In the genomic region with DNA sequence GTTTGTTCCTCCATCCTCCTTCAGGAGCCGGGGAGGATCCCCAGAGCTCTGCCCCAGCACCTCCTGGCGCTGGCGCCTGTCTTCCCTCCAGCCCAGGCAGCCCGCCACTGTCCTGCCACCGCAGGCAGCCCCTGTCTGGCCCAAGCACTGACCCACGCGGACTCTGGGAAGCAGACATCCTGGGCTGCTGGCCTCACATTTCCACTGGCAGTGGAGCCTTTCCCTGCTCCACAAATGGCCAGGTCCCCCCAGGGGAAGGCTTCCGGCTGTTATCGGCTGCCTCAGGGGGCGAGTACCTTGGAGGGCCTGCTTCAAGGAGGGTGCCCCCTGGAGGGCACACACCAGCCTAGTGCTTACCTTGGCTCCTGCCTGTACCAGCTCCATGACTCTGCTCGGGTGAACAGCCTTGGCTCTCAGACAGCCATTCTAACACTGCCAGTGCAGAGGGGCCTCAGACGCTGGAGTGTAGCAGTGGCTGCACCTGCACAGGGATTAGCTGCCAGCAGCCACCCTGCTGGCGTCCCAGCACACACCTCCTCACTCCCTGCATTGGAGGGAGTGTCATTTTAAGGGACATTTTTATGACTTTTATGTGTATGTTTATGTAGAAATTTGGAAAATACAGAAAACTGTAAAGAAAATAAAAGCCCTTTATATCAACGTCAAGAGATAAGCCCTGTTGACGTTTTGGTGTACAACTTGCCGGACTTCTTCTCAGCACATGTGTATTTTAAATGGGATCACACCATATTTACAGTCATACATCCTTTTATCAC, we compare ENCODE assay signal across 9 cellular contexts. TPM values are rescaled to one million over a fixed set of nuclear protein-coding genes. Genes with fewer than 3 reads are reported as not detected.
A peak's percentile ranks its signal among the peaks of the same experiment; 100 is the strongest.
DNase-seq lines count a peak whose midpoint lies in the region; ATAC-seq and TF ChIP-seq lines count a peak whose summit lies in the region.
"Had no signal": no experiment of that assay in that cellular context is flagged by ENCODE, and none has a peak within 500 bp of the region (broad histone marks: within the 10 kb centered on the region; RNA-seq: fewer than 3 reads in every experiment).

No MANE protein-coding gene starts in this region.

- H3K4me3 ChIP-seq in GM23338 (no peak overlapping the region), PC-3 (ENCODE audit: low read length) (no peak overlapping the region)

- H3K4me1 ChIP-seq in GM23338 (ENCODE audit: insufficient read depth) (no peaks in the 10 kb centered on the region), PC-3 (ENCODE audit: insufficient read depth, low read length) (peaks cover 2% of the 10 kb centered on the region; the same call in 1 of the 2 replicates)

- H3F3A ChIP-seq in GM23338 (replicated peaks; ENCODE audit: low read depth), result no peaks in the 10 kb centered on the region
- no peaks in the 10 kb centered on the region for H3F3A ChIP-seq in PC-3 (ENCODE audit: low read length, unreplicated experiment)

- POLR2A ChIA-PET in PC-3 (lab: Charles Lee; ENCODE audit: unreplicated experiment), result no interaction called here

- no peaks in the 10 kb centered on the region for H3K27me3 Mint-ChIP-seq in GM23338 (ENCODE audit: insufficient read depth, low read depth, poor library complexity)

- H3K9ac ChIP-seq in PC-3 (ENCODE audit: low read length), result no peak overlapping the region

- no TSS peak for BruUV-seq in PC-3 (replicated peaks; lab: Mats Ljungman, UMichigan)

- H3K4me2 ChIP-seq in GM23338 (peak overlapping the region; percentile 48; the same call in 1 of the 2 replicates), PC-3 (ENCODE audit: low read length) (no peak overlapping the region)

- H3K4me3 Mint-ChIP-seq in GM23338, result no peak overlapping the region

- CTCF ChIA-PET in PC-3 (lab: Charles Lee), result no interaction called here

- no peaks in the 10 kb centered on the region for H3K9me3 ChIP-seq in PC-3 (ENCODE audit: low read length)

- intact Hi-C loops in PC-3 (cut with micrococcal nuclease), result no loop called here

- TF ChIP-seq CTCF in AG09319 (IDR thresholded peaks at IDR 0.05; ENCODE audit: low read depth, low read length) (peak; percentile 10), GM23338 (conservative IDR thresholded peaks at IDR 0.05; ENCODE audit: low read depth in 2 of 2) (peak; percentile 61 to 76), PC-3 (conservative IDR thresholded peaks at IDR 0.05; ENCODE audit: low read depth, low read length) (peak; percentile 59)

- H3K27ac ChIP-seq in GM23338 (ENCODE audit: low read depth) (no peak overlapping the region), PC-3 (ENCODE audit: low read length) (no peak overlapping the region)

- H3K27me3 ChIP-seq in GM23338 (ENCODE audit: insufficient read depth) (no peaks in the 10 kb centered on the region), PC-3 (ENCODE audit: low read length) (0 out of 2 replicates have a peak, but pooled peaks cover 4% of the 10 kb centered on the region)

- H3K9me3 Mint-ChIP-seq in GM23338, result no peaks in the 10 kb centered on the region

- ATAC-seq in GM23338 (peak; percentile 96), PC-3 (peak; percentile 59), GM21528 (IDR thresholded peaks at IDR 0.05; ENCODE audit: low FRiP score, unreplicated experiment) (no peak), GM19397 (IDR thresholded peaks at IDR 0.05; ENCODE audit: unreplicated experiment) (no peak), HG03280 (IDR thresholded peaks at IDR 0.05; ENCODE audit: unreplicated experiment) (no peak)

- DNase-seq in AG09319 (ENCODE audit: extremely low read depth, low read depth) (no peak), GM23338 (ENCODE audit: low spot score) (peak; percentile 85), PC-3 (peak; percentile 23), iPS-NIHi11 (ENCODE audit: low spot score) (peak; percentile 80)
- no peak for DNase-seq in activated T-cell treated with anti-CD3 and anti-CD28 coated beads, Interleukin-2, amount 50 U/mL, for 48 hours
- DNase-seq: stimulated activated CD4-positive, alpha-beta T cell treated with anti-CD3 and anti-CD28 coated beads, Interleukin-1b, Interleukin-23, amount 100 ng/mL, for 48 hours had no signal

- H3K9me2 ChIP-seq in GM23338 (ENCODE audit: insufficient read depth), result no peaks in the 10 kb centered on the region
- H3K9me2 ChIP-seq in PC-3 (replicated peaks; ENCODE audit: low read length), result no peaks in the 10 kb centered on the region

- H3K36me3 ChIP-seq in GM23338 (ENCODE audit: insufficient read depth) (no peaks in the 10 kb centered on the region), PC-3 (ENCODE audit: low read depth, low read length) (no peaks in the 10 kb centered on the region)

- H2AFZ ChIP-seq in GM23338, result peak overlapping the region; percentile 96
- H2AFZ ChIP-seq in PC-3 (ENCODE audit: low read length), result no peak overlapping the region

- no peaks in the 10 kb centered on the region for H4K20me1 ChIP-seq in GM23338 (replicated peaks; ENCODE audit: insufficient read depth)
- H4K20me1 ChIP-seq in PC-3 (ENCODE audit: low read length), result no peaks in the 10 kb centered on the region

- H3K36me3 Mint-ChIP-seq in GM23338 (ENCODE audit: low read depth), result no peaks in the 10 kb centered on the region

- H3K79me2 ChIP-seq in GM23338 (replicated peaks; ENCODE audit: insufficient read depth) (no peaks in the 10 kb centered on the region), PC-3 (ENCODE audit: low read length) (no peaks in the 10 kb centered on the region)

- peaks cover 10% of the 10 kb centered on the region for H3K4me1 Mint-ChIP-seq in GM23338

- no peak overlapping the region for H3K27ac Mint-ChIP-seq in GM23338

TF ChIP-seq in GM23338, 12 proteins besides CTCF, POLR2A, EP300 and RAD21 (continues in another document):
- no peak for TF ChIP-seq JUNB (IDR thresholded peaks at IDR 0.05; ENCODE audit: unreplicated experiment)

RNA-seq across cellular contexts. Expression of gene ACE, which starts 21.0 kb away (rescaled TPM):
- 5.4 and 9.1 TPM in 2 replicates for total RNA-seq in GM23338 (2014; rRNA removed; shearing (Covaris generic))
- polyA plus RNA-seq in GM23338 (2016; fragmentation: Nextera tagmentation; extraction: Ambion mirVana), result 0.82 and 1.0 TPM in 2 replicates
- 8.7 and 9.1 TPM in 2 replicates for total RNA-seq in PC-3 (2014; rRNA removed)

RNA-seq across cellular contexts. Expression of gene KCNH6, which starts 25.3 kb away (rescaled TPM):
- 2.8 and 3.0 TPM in 2 replicates for total RNA-seq in GM23338 (2014; rRNA removed; shearing (Covaris generic))
- 1.1 and 1.3 TPM in 2 replicates for polyA plus RNA-seq in GM23338 (2016; fragmentation: Nextera tagmentation; extraction: Ambion mirVana)
- total RNA-seq in PC-3 (2014; rRNA removed), result not detected in 2 replicates

RNA-seq across cellular contexts. Expression of gene CYB561, which starts 51.8 kb away (rescaled TPM):
- total RNA-seq in GM23338 (2014; rRNA removed; shearing (Covaris generic)), result 21.9 and 30.9 TPM in 2 replicates
- polyA plus RNA-seq in GM23338 (2016; fragmentation: Nextera tagmentation; extraction: Ambion mirVana), result 13.2 and 13.7 TPM in 2 replicates
- 125 and 145 TPM in 2 replicates for total RNA-seq in PC-3 (2014; rRNA removed)

RNA-seq across cellular contexts. Expression of gene DCAF7, which starts 52.4 kb away (rescaled TPM):
- 51.0 and 60.1 TPM in 2 replicates for total RNA-seq in GM23338 (2014; rRNA removed; shearing (Covaris generic))
- 31.3 and 33.2 TPM in 2 replicates for polyA plus RNA-seq in GM23338 (2016; fragmentation: Nextera tagmentation; extraction: Ambion mirVana)
- 46.5 and 55.5 TPM in 2 replicates for total RNA-seq in PC-3 (2014; rRNA removed)

Comparison
In these comparisons a context has a peak if more than half of its experiments do, and no peak if none do; other contexts are left out.
1. DNase-seq: peak in GM23338 (single experiment), PC-3 (single experiment) and iPS-NIHi11 (single experiment); none in AG09319 (single experiment) and activated T-cell treated with anti-CD3 and anti-CD28 coated beads, Interleukin-2, amount 50 U/mL, for 48 hours (0 of 2).
2. CTCF ChIP-seq: peak in every context shown above with its lines; median percentile 68 in GM23338; 59 in PC-3; 10 in AG09319.
3. ATAC-seq: peak in GM23338 (single experiment) and PC-3 (single experiment); none in GM21528 (single experiment), GM19397 (single experiment) and HG03280 (single experiment).